In genomic region chr2:96147593-96148201, GRCh38 we compare ENCODE assay signal across 9 cellular contexts. TPM values are rescaled to one million over a fixed set of nuclear protein-coding genes. Genes with fewer than 3 reads are reported as not detected.
DNase-seq lines count a peak whose midpoint lies in the region; ATAC-seq and TF ChIP-seq lines count a peak whose summit lies in the region.
"Had no signal": no experiment of that assay in that cellular context is flagged by ENCODE, and none has a peak within 500 bp of the region (broad histone marks: within the 10 kb centered on the region; RNA-seq: fewer than 3 reads in every experiment).

No MANE protein-coding gene starts in this region.

- no peak for TF ChIP-seq CTCF in esophagus muscularis mucosa (IDR thresholded peaks at IDR 0.05)

- peaks cover 79% of the 10 kb centered on the region for H3K4me1 Mint-ChIP-seq in activated CD4-positive, alpha-beta T cell treated with anti-CD3 and anti-CD28 coated beads, Interleukin-2, amount 10 ng/mL, durations not matched to agents 7 days and 5 days
- peaks cover 77% of the 10 kb centered on the region for H3K4me1 Mint-ChIP-seq in stimulated activated naive CD8-positive, alpha-beta T cell treated with anti-CD3 and anti-CD28 coated beads, Interleukin-15, Interleukin-2, amounts not matched to agents 100 ng/mL and 50 ng/mL, for 24 hours (ENCODE audit: low read depth)

- TF ChIP-seq EP300 in esophagus muscularis mucosa (IDR thresholded peaks at IDR 0.05) = no peak

- H3K27me3 ChIP-seq in SJCRH30 (no peaks in the 10 kb centered on the region), esophagus muscularis mucosa (no peaks in the 10 kb centered on the region)

- no peaks in the 10 kb centered on the region for H3K36me3 ChIP-seq in SJCRH30
- H3K36me3 ChIP-seq in esophagus muscularis mucosa = no peaks in the 10 kb centered on the region

- POLR2A ChIA-PET in activated CD4-positive, alpha-beta T cell treated with anti-CD3 and anti-CD28 coated beads, Interleukin-2, amount 10 ng/mL, durations not matched to agents 7 days and 5 days (lab: Charles Lee) = no interaction called here

- H3K27ac Mint-ChIP-seq in activated CD4-positive, alpha-beta T cell treated with anti-CD3 and anti-CD28 coated beads, Interleukin-2, amount 10 ng/mL, durations not matched to agents 7 days and 5 days = peak overlapping the region; percentile 98
- peak overlapping the region; percentile 96 for H3K27ac Mint-ChIP-seq in stimulated activated naive CD8-positive, alpha-beta T cell treated with anti-CD3 and anti-CD28 coated beads, Interleukin-15, Interleukin-2, amounts not matched to agents 100 ng/mL and 50 ng/mL, for 24 hours

- peak overlapping the region; percentile 48; the same call in 1 of the 2 replicates for H3K4me3 ChIP-seq in SJCRH30
- H3K4me3 ChIP-seq in esophagus muscularis mucosa = no peak overlapping the region

- H3K27me3 Mint-ChIP-seq in activated CD4-positive, alpha-beta T cell treated with anti-CD3 and anti-CD28 coated beads, Interleukin-2, amount 10 ng/mL, durations not matched to agents 7 days and 5 days = no peaks in the 10 kb centered on the region
- H3K27me3 Mint-ChIP-seq in stimulated activated naive CD8-positive, alpha-beta T cell treated with anti-CD3 and anti-CD28 coated beads, Interleukin-15, Interleukin-2, amounts not matched to agents 100 ng/mL and 50 ng/mL, for 24 hours = no peaks in the 10 kb centered on the region

- DNase-seq in activated CD4-positive, alpha-beta T cell treated with anti-CD3 and anti-CD28 coated beads, Interleukin-2, amount 10 ng/mL, durations not matched to agents 7 days and 5 days = no peak
- no peak for DNase-seq in activated CD4-positive, alpha-beta T cell treated with anti-CD3 and anti-CD28 coated beads for 1 hour
- DNase-seq in SJCRH30 (peak; percentile 49 to 56), esophagus muscularis mucosa (ENCODE audit: extremely low spot score) (no peak)

- intact Hi-C loops in esophagus muscularis mucosa (cut with DNase I) = loop anchor here (5.0 kb wide), 1 partner anchor 110 kb away; no protein-coding TSS in a partner anchor

- ATAC-seq in GM21367 (IDR thresholded peaks at IDR 0.05; ENCODE audit: unreplicated experiment) (no peak), HG02678 (IDR thresholded peaks at IDR 0.05; ENCODE audit: unreplicated experiment) (no peak), GM21576 (IDR thresholded peaks at IDR 0.05; ENCODE audit: unreplicated experiment) (no peak)

- TF ChIP-seq POLR2A in esophagus muscularis mucosa (IDR thresholded peaks at IDR 0.05; ENCODE audit: low read depth) = no peak

- peaks cover 14% of the 10 kb centered on the region for H3K36me3 Mint-ChIP-seq in activated CD4-positive, alpha-beta T cell treated with anti-CD3 and anti-CD28 coated beads, Interleukin-2, amount 10 ng/mL, durations not matched to agents 7 days and 5 days (ENCODE audit: low read depth)
- peaks cover 21% of the 10 kb centered on the region for H3K36me3 Mint-ChIP-seq in stimulated activated naive CD8-positive, alpha-beta T cell treated with anti-CD3 and anti-CD28 coated beads, Interleukin-15, Interleukin-2, amounts not matched to agents 100 ng/mL and 50 ng/mL, for 24 hours (ENCODE audit: low read depth)

- WGBS in esophagus muscularis mucosa = 86% methylated on average over 9 of the region's 9 CpGs

- peak overlapping the region; percentile 91 for H3K27ac ChIP-seq in SJCRH30
- peak overlapping the region; percentile 20 to 69 (median 34) for H3K27ac ChIP-seq in esophagus muscularis mucosa (replicated peaks in 1 of 4)

- H3K9me3 Mint-ChIP-seq in activated CD4-positive, alpha-beta T cell treated with anti-CD3 and anti-CD28 coated beads, Interleukin-2, amount 10 ng/mL, durations not matched to agents 7 days and 5 days = no peaks in the 10 kb centered on the region
- no peaks in the 10 kb centered on the region for H3K9me3 Mint-ChIP-seq in stimulated activated naive CD8-positive, alpha-beta T cell treated with anti-CD3 and anti-CD28 coated beads, Interleukin-15, Interleukin-2, amounts not matched to agents 100 ng/mL and 50 ng/mL, for 24 hours

- peak overlapping the region; percentile 57 for H3K4me3 Mint-ChIP-seq in activated CD4-positive, alpha-beta T cell treated with anti-CD3 and anti-CD28 coated beads, Interleukin-2, amount 10 ng/mL, durations not matched to agents 7 days and 5 days
- peak overlapping the region; percentile 89 for H3K4me3 Mint-ChIP-seq in stimulated activated naive CD8-positive, alpha-beta T cell treated with anti-CD3 and anti-CD28 coated beads, Interleukin-15, Interleukin-2, amounts not matched to agents 100 ng/mL and 50 ng/mL, for 24 hours

- no peaks in the 10 kb centered on the region for H3K9me3 ChIP-seq in SJCRH30 (replicated peaks)
- H3K9me3 ChIP-seq in esophagus muscularis mucosa = no peaks in the 10 kb centered on the region

- CTCF ChIA-PET in activated CD4-positive, alpha-beta T cell treated with anti-CD3 and anti-CD28 coated beads, Interleukin-2, amount 10 ng/mL, durations not matched to agents 7 days and 5 days (lab: Charles Lee) = interaction anchor here (0.6 to 15.6 kb wide), 6 partner anchors 10 to 614 kb away, joined by 3 to 239 read pairs (median 6); partner anchors contain the start of gene ASTL

- H3K4me1 ChIP-seq in SJCRH30 = peaks cover 49% of the 10 kb centered on the region
- H3K4me1 ChIP-seq in esophagus muscularis mucosa = peaks cover 25 to 50% (median 48%) of the 10 kb centered on the region in 4 donors

RNA-seq across cellular contexts. Expression of gene DUSP2, which starts 2.5 kb away (rescaled TPM):
- 10 to 100 TPM; 11.9 to 14.2 TPM for total RNA-seq in activated CD4-positive, alpha-beta T cell treated with anti-CD3 and anti-CD28 coated beads, Interleukin-2, amount 10 ng/mL, durations not matched to agents 7 days and 5 days
- 0.67 and 1.0 TPM in 2 replicates for total RNA-seq in SJCRH30 (2014; rRNA removed; shearing (Covaris generic))
- 1 to 10 TPM; 1.1 to 5.5 (median 1.7) TPM for total RNA-seq in esophagus muscularis mucosa

RNA-seq across cellular contexts. Expression of gene ASTL, which starts 9.4 kb away (rescaled TPM):
- total RNA-seq in activated CD4-positive, alpha-beta T cell treated with anti-CD3 and anti-CD28 coated beads, Interleukin-2, amount 10 ng/mL, durations not matched to agents 7 days and 5 days = under 1 TPM in 1 of 2 experiments, not detected in 1; 0.22 TPM
- not detected in 2 replicates for total RNA-seq in SJCRH30 (2014; rRNA removed; shearing (Covaris generic))
- total RNA-seq in esophagus muscularis mucosa = not detected
- total RNA-seq: pulmonary artery endothelial cell had no signal

RNA-seq across cellular contexts. Expression of gene ADRA2B, which starts 31.3 kb away (rescaled TPM):
- total RNA-seq in activated CD4-positive, alpha-beta T cell treated with anti-CD3 and anti-CD28 coated beads, Interleukin-2, amount 10 ng/mL, durations not matched to agents 7 days and 5 days = under 1 TPM in 1 of 2 experiments, not detected in 1; 0.06 TPM
- total RNA-seq in SJCRH30 (2014; rRNA removed; shearing (Covaris generic)) = not detected in 2 replicates
- total RNA-seq in esophagus muscularis mucosa = 1 to 10 TPM; 2.1 to 6.0 (median 4.0) TPM
- total RNA-seq: pulmonary artery endothelial cell had no signal

Comparison
In these comparisons a context has a peak if more than half of its experiments do, and no peak if none do; other contexts are left out.
1. DNase-seq: peak in SJCRH30 (2 of 2); none in activated CD4-positive, alpha-beta T cell treated with anti-CD3 and anti-CD28 coated beads, Interleukin-2, amount 10 ng/mL, durations not matched to agents 7 days and 5 days (single experiment), activated CD4-positive, alpha-beta T cell treated with anti-CD3 and anti-CD28 coated beads for 1 hour (single experiment) and esophagus muscularis mucosa (single experiment).